ENCODE assay signal across 9 cellular contexts in genomic region chr7:124328774-124329173, GRCh38.
"Had no signal": no experiment of that assay in that cellular context is flagged by ENCODE, and none has a peak within 500 bp of the region (broad histone marks: within the 10 kb centered on the region; RNA-seq: fewer than 3 reads in every experiment).

No MANE protein-coding gene starts in this region.

- H3K4me1 ChIP-seq: HAP-1 had no signal

- DNase-seq: GOT3, H7, HFFc6, IMR-90, KG1 had no signal

- H3K4me3 Mint-ChIP-seq: HFFc6 had no signal

- H3K27ac Mint-ChIP-seq: HFFc6 had no signal

- H3K27ac ChIP-seq: HL-60 had no signal

- H3K4me3 ChIP-seq: HAP-1, K562 had no signal

- ATAC-seq: HCT116, K562 had no signal

- H3K36me3 ChIP-seq: HAP-1 had no signal
